In the genomic region with DNA sequence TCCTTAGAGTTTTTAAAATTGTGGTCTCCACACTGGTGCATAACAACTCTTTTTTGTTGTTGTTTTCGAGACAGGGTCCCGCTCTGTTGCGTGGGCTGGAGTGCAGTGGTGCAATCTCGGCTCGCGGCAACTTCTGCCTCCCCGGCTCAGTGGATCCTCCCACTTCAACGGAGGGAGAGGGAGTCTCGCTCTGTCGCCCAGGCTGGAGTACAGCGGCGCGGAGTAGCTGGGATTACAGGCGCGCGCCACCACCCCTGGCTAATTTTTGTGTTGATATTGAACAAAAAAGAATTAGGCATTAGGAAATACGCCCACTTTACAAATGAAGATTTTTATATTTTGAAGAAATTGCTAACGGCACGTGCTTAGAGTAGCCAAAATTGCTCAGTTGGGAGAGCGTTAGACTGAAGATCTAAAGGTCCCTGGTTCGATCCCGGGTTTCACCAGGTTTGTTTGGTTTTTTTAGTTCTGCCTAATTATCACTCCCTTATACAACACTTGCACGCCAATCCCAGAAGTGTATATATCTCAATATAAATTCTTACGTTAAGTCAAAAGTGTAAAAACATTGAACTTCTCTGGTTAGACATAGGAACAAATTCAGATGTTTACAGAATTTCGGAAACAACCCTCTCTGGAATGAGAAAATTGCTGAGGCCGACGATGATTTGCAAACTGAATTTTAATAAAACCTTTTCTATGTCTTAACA, we compare ENCODE assay signal across 1 cellular context.
TF ChIP-seq lines count a peak whose summit lies in the region.

No MANE protein-coding gene starts in this region.

TF ChIP-seq in HCT116, 20 proteins besides CTCF, POLR2A, EP300 and RAD21 (continued from another document):
- TF ChIP-seq TCF7L2 (IDR thresholded peaks at IDR 0.05; ENCODE audit: borderline replicate concordance, extremely low read depth, insufficient read depth, insufficient read length) (no peak), CBX3 (IDR thresholded peaks at IDR 0.05; ENCODE audit: low read depth) (no peak)
